ENCODE assay signal across 24 cellular contexts in genomic region chr1:85975770-85976386, GRCh38.
DNase-seq lines count a peak whose midpoint lies in the region; ATAC-seq and TF ChIP-seq lines count a peak whose summit lies in the region.
"Had no signal": no experiment of that assay in that cellular context is flagged by ENCODE, and none has a peak within 500 bp of the region (broad histone marks: within the 10 kb centered on the region; RNA-seq: fewer than 3 reads in every experiment).

No MANE protein-coding gene starts in this region.

- no peak overlapping the region for H3K4ac ChIP-seq in H9 (ENCODE audit: low read depth, low read length)

- H3K27me3 ChIP-seq in H9 (ENCODE audit: insufficient read depth, low read length), result no peaks in the 10 kb centered on the region
- H3K27me3 ChIP-seq: Peyer's patch had no signal

- H3K14ac ChIP-seq in H9 (ENCODE audit: insufficient read depth, low read length), result no peak overlapping the region

- no peaks in the 10 kb centered on the region for H3K79me1 ChIP-seq in H9 (ENCODE audit: insufficient read depth, low read depth, low read length, poor library complexity, severe bottlenecking)

- CTCF ChIA-PET in WTC11 (lab: Charles Lee), result interaction anchor here (0.9 kb wide), 1 partner anchor 43 kb away, joined by 4 read pairs; no protein-coding TSS in a partner anchor

- ATAC-seq in WTC11, result peak; percentile 92
- no peak for ATAC-seq in activated naive CD4-positive, alpha-beta T cell treated with anti-CD3 and anti-CD28 coated beads, Interleukin-2, amount 50 U/mL, for 72 hours
- ATAC-seq: activated T-cell treated with anti-CD3 and anti-CD28 coated beads, Interleukin-2, amount 50 U/mL, for 72 hours; CD8-positive, alpha-beta T cell; esophagus mucosa; stimulated activated naive CD8-positive, alpha-beta T cell treated with anti-CD3 and anti-CD28 coated beads, Interleukin-15, amount 100 ng/mL, for 72 hours; T-helper 17 cell had no signal

- no peak overlapping the region for H3K4me2 ChIP-seq in H9 (ENCODE audit: insufficient read depth, insufficient read length, low read length)

- no peak for TF ChIP-seq CTCF in H9 (conservative IDR thresholded peaks at IDR 0.05)
- no peak for TF ChIP-seq CTCF in WTC11 (IDR thresholded peaks at IDR 0.05)

- no peak overlapping the region for H3K27ac ChIP-seq in H9 (ENCODE audit: insufficient read length, low read depth, low read length)
- H3K27ac ChIP-seq: Peyer's patch had no signal

- no peaks in the 10 kb centered on the region; a peak in 1 of 5 replicates for H3K9me3 Mint-ChIP-seq in H9
- H3K9me3 Mint-ChIP-seq in WTC11, result peaks cover 26% of the 10 kb centered on the region
- peaks cover 16 to 32% of the 10 kb centered on the region in 2 donors for H3K9me3 Mint-ChIP-seq in activated naive CD4-positive, alpha-beta T cell treated with anti-CD3 and anti-CD28 coated beads, Interleukin-2, amount 50 U/mL, for 72 hours
- H3K9me3 Mint-ChIP-seq in activated T-helper 1 cell treated with anti-CD3 and anti-CD28 coated beads, Interleukin-12 subunit alpha, Interleukin-12 subunit beta, Interleukin-2, Interleukin-4 antibody, amounts not matched to agents 30 ng/mL and 10 ng/mL and 1 ng/mL, durations not matched to agents 14 hours and 24 hours and 36 hours, result peaks cover 7% of the 10 kb centered on the region
- H3K9me3 Mint-ChIP-seq: activated naive CD4-positive, alpha-beta T cell treated with anti-CD3 and anti-CD28 coated beads, Interleukin-2, amount 10 ng/mL, durations not matched to agents 7 days and 5 days had no signal

- peaks cover 17 to 21% of the 10 kb centered on the region in 2 experiments for H3K4me1 Mint-ChIP-seq in H9
- H3K4me1 Mint-ChIP-seq in WTC11, result peaks cover 28% of the 10 kb centered on the region
- H3K4me1 Mint-ChIP-seq in activated T-helper 1 cell treated with anti-CD3 and anti-CD28 coated beads, Interleukin-12 subunit alpha, Interleukin-12 subunit beta, Interleukin-2, Interleukin-4 antibody, amounts not matched to agents 30 ng/mL and 10 ng/mL and 1 ng/mL, durations not matched to agents 14 hours and 24 hours and 36 hours (ENCODE audit: low read depth), result no peaks in the 10 kb centered on the region
- H3K4me1 Mint-ChIP-seq: activated naive CD4-positive, alpha-beta T cell treated with anti-CD3 and anti-CD28 coated beads, Interleukin-2, amount 10 ng/mL, durations not matched to agents 7 days and 5 days; memory B cell; stimulated activated naive CD8-positive, alpha-beta T cell treated with anti-CD3 and anti-CD28 coated beads, Interleukin-15, amount 100 ng/mL, for 72 hours; T-helper 17 cell had no signal

- H4K20me1 ChIP-seq in H9 (ENCODE audit: control insufficient read depth, insufficient read depth, insufficient read length), result no peaks in the 10 kb centered on the region

- H2BK120ac ChIP-seq in H9 (ENCODE audit: low read depth, low read length, poor library complexity, severe bottlenecking), result no peak overlapping the region

- no CpG with 5 or more reads among the region's 6 CpGs for WGBS in H9 (ENCODE audit: extremely low coverage, insufficient read length, low lambda C conversion rate)

- H3K9me3 ChIP-seq in H9 (ENCODE audit: control insufficient read depth, low read depth, low read length), result no peaks in the 10 kb centered on the region
- H3K9me3 ChIP-seq: Peyer's patch had no signal

- H2BK20ac ChIP-seq in H9 (ENCODE audit: low read depth, low read length, poor library complexity, severe bottlenecking), result no peak overlapping the region

- no peak overlapping the region for H3K18ac ChIP-seq in H9 (ENCODE audit: insufficient read length, low read depth, low read length)

- H3K27ac Mint-ChIP-seq in H9 (0 out of 7 replicates have a peak overlapping the region, but pooled peaks of 1 of the 3 experiments have one; percentile 17), WTC11 (0 out of 2 replicates have a peak overlapping the region, but pooled peaks have one; percentile 47)
- no peak overlapping the region for H3K27ac Mint-ChIP-seq in activated naive CD4-positive, alpha-beta T cell treated with anti-CD3 and anti-CD28 coated beads, Interleukin-2, amount 50 U/mL, for 72 hours
- no peak overlapping the region for H3K27ac Mint-ChIP-seq in activated T-helper 1 cell treated with anti-CD3 and anti-CD28 coated beads, Interleukin-12 subunit alpha, Interleukin-12 subunit beta, Interleukin-2, Interleukin-4 antibody, amounts not matched to agents 30 ng/mL and 10 ng/mL and 1 ng/mL, durations not matched to agents 14 hours and 24 hours and 36 hours
- H3K27ac Mint-ChIP-seq: activated naive CD4-positive, alpha-beta T cell treated with anti-CD3 and anti-CD28 coated beads, Interleukin-2, amount 10 ng/mL, durations not matched to agents 7 days and 5 days; activated T-cell treated with anti-CD3 and anti-CD28 coated beads, Interleukin-2, amount 50 U/mL, for 72 hours; CD8-positive, alpha-beta T cell; memory B cell; stimulated activated naive CD8-positive, alpha-beta T cell treated with anti-CD3 and anti-CD28 coated beads, Interleukin-15, amount 100 ng/mL, for 72 hours; T-helper 17 cell had no signal

- peaks cover 7% of the 10 kb centered on the region; the same call in 1 of the 2 replicates for H3K4me1 ChIP-seq in H9 (ENCODE audit: insufficient read depth, low read length)
- H3K4me1 ChIP-seq: Peyer's patch had no signal

- H2AFZ ChIP-seq in H9 (ENCODE audit: low read length), result peak overlapping the region; percentile 52

- intact Hi-C loops in activated T-helper 1 cell treated with anti-CD3 and anti-CD28 coated beads, Interleukin-12 subunit alpha, Interleukin-12 subunit beta, Interleukin-2, Interleukin-4 antibody, amounts not matched to agents 30 ng/mL and 10 ng/mL and 1 ng/mL, durations not matched to agents 14 hours and 24 hours and 36 hours (cut with micrococcal nuclease), result no loop called here

- H3K56ac ChIP-seq in H9 (ENCODE audit: insufficient read length, low read depth, low read length), result no peak overlapping the region

- H3K9ac ChIP-seq in H9 (ENCODE audit: extremely low read depth, insufficient read length, low read length), result no peak overlapping the region

- DNase-seq in H9, result peak; percentile 86
- peak; percentile 0 for DNase-seq in NCI-H146 treated with DMSO at 0.1 percent for 48 hours (lab: John Stamatoyannopoulos, UW; ENCODE audit: unreplicated experiment)
- peak; percentile 75 for DNase-seq in WTC11 (ENCODE audit: low spot score)
- peak; percentile 18 for DNase-seq in left kidney (ENCODE audit: low read depth, low spot score)
- DNase-seq in stimulated activated CD4-positive, alpha-beta T cell treated with anti-CD3 and anti-CD28 coated beads, Interleukin-1b, Interleukin-23, amount 100 ng/mL, for 48 hours, result no peak
- DNase-seq in activated naive CD4-positive, alpha-beta T cell treated with anti-CD3 and anti-CD28 coated beads, Interleukin-2, amount 50 U/mL, for 72 hours (ENCODE audit: low spot score in 2 of 2), result no peak
- DNase-seq in C1 segment of cervical spinal cord (lab: John Stamatoyannopoulos, UW), result no peak
- no peak for DNase-seq in activated T-helper 1 cell treated with anti-CD3 and anti-CD28 coated beads, Interleukin-12 subunit alpha, Interleukin-12 subunit beta, Interleukin-2, Interleukin-4 antibody, amounts not matched to agents 30 ng/mL and 10 ng/mL and 1 ng/mL, durations not matched to agents 14 hours and 24 hours and 36 hours (ENCODE audit: low spot score)
- DNase-seq: activated CD4-positive, alpha-beta T cell treated with anti-CD3 and anti-CD28 coated beads for 4 hours; activated naive CD4-positive, alpha-beta T cell treated with anti-CD3 and anti-CD28 coated beads, Interleukin-2, amount 10 ng/mL, durations not matched to agents 7 days and 5 days; activated T-cell treated with anti-CD3 and anti-CD28 coated beads, Interleukin-2, amount 50 U/mL, for 72 hours; CD8-positive, alpha-beta T cell; cerebellar nuclear complex; DND-41; effector memory CD4-positive, alpha-beta T cell; foreskin melanocyte; Peyer's patch; retina; stimulated activated CD4-positive, alpha-beta T cell treated with anti-CD3 and anti-CD28 coated beads, Interleukin-12 subunit alpha, Interleukin-12 subunit beta, amount 100 ng/mL, for 4 hours; stimulated activated naive CD8-positive, alpha-beta T cell treated with anti-CD3 and anti-CD28 coated beads, Interleukin-15, amount 100 ng/mL, for 72 hours; T-helper 17 cell; trophoblast cell had no signal

- no peak overlapping the region for H4K8ac ChIP-seq in H9 (replicated peaks; ENCODE audit: insufficient read length, low read depth, low read length)

- no peak overlapping the region for H4K5ac ChIP-seq in H9 (ENCODE audit: insufficient read length, low read depth, low read length)

- H3K23me2 ChIP-seq in H9 (ENCODE audit: insufficient read length, low read depth, low read length, poor library complexity, severe bottlenecking), result no peaks in the 10 kb centered on the region

- 0 out of 7 replicates have a peak, but pooled peaks cover 0 to 5% (median 0%) of the 10 kb centered on the region in 3 experiments for H3K36me3 Mint-ChIP-seq in H9 (ENCODE audit: insufficient read depth in 1 of 3, low read depth in 3 of 3)
- no peaks in the 10 kb centered on the region for H3K36me3 Mint-ChIP-seq in WTC11
- peaks cover 0 to 9% of the 10 kb centered on the region in 2 donors for H3K36me3 Mint-ChIP-seq in activated naive CD4-positive, alpha-beta T cell treated with anti-CD3 and anti-CD28 coated beads, Interleukin-2, amount 50 U/mL, for 72 hours
- no peaks in the 10 kb centered on the region for H3K36me3 Mint-ChIP-seq in activated T-helper 1 cell treated with anti-CD3 and anti-CD28 coated beads, Interleukin-12 subunit alpha, Interleukin-12 subunit beta, Interleukin-2, Interleukin-4 antibody, amounts not matched to agents 30 ng/mL and 10 ng/mL and 1 ng/mL, durations not matched to agents 14 hours and 24 hours and 36 hours (ENCODE audit: low read depth)
- H3K36me3 Mint-ChIP-seq: activated naive CD4-positive, alpha-beta T cell treated with anti-CD3 and anti-CD28 coated beads, Interleukin-2, amount 10 ng/mL, durations not matched to agents 7 days and 5 days; CD8-positive, alpha-beta T cell; memory B cell had no signal

- H2BK12ac ChIP-seq in H9 (ENCODE audit: insufficient read length, low read depth, low read length), result no peak overlapping the region

- H3K79me2 ChIP-seq in H9 (ENCODE audit: insufficient read depth, low read length), result no peaks in the 10 kb centered on the region

- H3K4me3 Mint-ChIP-seq in H9 (no peak overlapping the region), WTC11 (no peak overlapping the region)
- no peak overlapping the region for H3K4me3 Mint-ChIP-seq in activated T-helper 1 cell treated with anti-CD3 and anti-CD28 coated beads, Interleukin-12 subunit alpha, Interleukin-12 subunit beta, Interleukin-2, Interleukin-4 antibody, amounts not matched to agents 30 ng/mL and 10 ng/mL and 1 ng/mL, durations not matched to agents 14 hours and 24 hours and 36 hours
- H3K4me3 Mint-ChIP-seq: activated naive CD4-positive, alpha-beta T cell treated with anti-CD3 and anti-CD28 coated beads, Interleukin-2, amount 10 ng/mL, durations not matched to agents 7 days and 5 days; activated T-cell treated with anti-CD3 and anti-CD28 coated beads, Interleukin-2, amount 50 U/mL, for 72 hours; CD8-positive, alpha-beta T cell; memory B cell; stimulated activated naive CD8-positive, alpha-beta T cell treated with anti-CD3 and anti-CD28 coated beads, Interleukin-15, amount 100 ng/mL, for 72 hours; T-helper 17 cell had no signal

- no peak overlapping the region for H2AK5ac ChIP-seq in H9 (ENCODE audit: insufficient read length, low read length)

- H4K91ac ChIP-seq in H9 (ENCODE audit: insufficient read length, low read depth, low read length), result no peak overlapping the region

- no peak overlapping the region for H3K23ac ChIP-seq in H9 (ENCODE audit: insufficient read length, low read depth, low read length)

- H3T11ph ChIP-seq in H9 (ENCODE audit: low read length), result no peak overlapping the region

- POLR2A ChIA-PET in WTC11 (lab: Charles Lee), result interaction anchor here (0.9 kb wide), 1 partner anchor 212 kb away, joined by 3 read pairs; no protein-coding TSS in a partner anchor

- H2BK5ac ChIP-seq in H9 (ENCODE audit: insufficient read length, low read length), result no peak overlapping the region

- H3K27me3 Mint-ChIP-seq in H9 (ENCODE audit: low read depth) (peaks cover 17% of the 10 kb centered on the region), WTC11 (ENCODE audit: low read depth) (peaks cover 3% of the 10 kb centered on the region; the same call in 1 of the 2 replicates)
- H3K27me3 Mint-ChIP-seq in activated T-helper 1 cell treated with anti-CD3 and anti-CD28 coated beads, Interleukin-12 subunit alpha, Interleukin-12 subunit beta, Interleukin-2, Interleukin-4 antibody, amounts not matched to agents 30 ng/mL and 10 ng/mL and 1 ng/mL, durations not matched to agents 14 hours and 24 hours and 36 hours (ENCODE audit: insufficient read depth), result peaks cover 5% of the 10 kb centered on the region
- H3K27me3 Mint-ChIP-seq: activated naive CD4-positive, alpha-beta T cell treated with anti-CD3 and anti-CD28 coated beads, Interleukin-2, amount 10 ng/mL, durations not matched to agents 7 days and 5 days; stimulated activated naive CD8-positive, alpha-beta T cell treated with anti-CD3 and anti-CD28 coated beads, Interleukin-15, amount 100 ng/mL, for 72 hours; T-helper 17 cell had no signal

- H2BK15ac ChIP-seq in H9 (ENCODE audit: low read depth, low read length), result no peak overlapping the region

Comparison
In these comparisons a context has a peak if more than half of its experiments do, and no peak if none do; other contexts are left out.
1. DNase-seq: peak in H9 (single experiment), NCI-H146 treated with DMSO at 0.1 percent for 48 hours (single experiment), WTC11 (single experiment) and left kidney (single experiment); none in stimulated activated CD4-positive, alpha-beta T cell treated with anti-CD3 and anti-CD28 coated beads, Interleukin-1b, Interleukin-23, amount 100 ng/mL, for 48 hours (single experiment), activated naive CD4-positive, alpha-beta T cell treated with anti-CD3 and anti-CD28 coated beads, Interleukin-2, amount 50 U/mL, for 72 hours (0 of 2), C1 segment of cervical spinal cord (0 of 14) and activated T-helper 1 cell treated with anti-CD3 and anti-CD28 coated beads, Interleukin-12 subunit alpha, Interleukin-12 subunit beta, Interleukin-2, Interleukin-4 antibody, amounts not matched to agents 30 ng/mL and 10 ng/mL and 1 ng/mL, durations not matched to agents 14 hours and 24 hours and 36 hours (single experiment).